Comparison of ENCODE assay signal across 16 cellular contexts in genomic region chr2:192579965-192580700, GRCh38.
DNase-seq lines count a peak whose midpoint lies in the region; FAIRE-seq and TF ChIP-seq lines count a peak whose summit lies in the region.
"Had no signal": no experiment of that assay in that cellular context is flagged by ENCODE, and none has a peak within 500 bp of the region (broad histone marks: within the 10 kb centered on the region; RNA-seq: fewer than 3 reads in every experiment).

No MANE protein-coding gene starts in this region.

- 66% methylated on average over 2 of the region's 2 CpGs for WGBS in suprapubic skin

- DNase-seq in HTR-8/SVneo (ENCODE audit: insufficient read length, low spot score) (no peak), kidney glomerular epithelial cell (lab: John Stamatoyannopoulos, UW) (peak; percentile 93), renal cortical epithelial cell (ENCODE audit: low read depth) (peak; percentile 79), suprapubic skin (ENCODE audit: low spot score in 2 of 2) (no peak), Ammon's horn (ENCODE audit: low spot score) (no peak), H54 (ENCODE audit: insufficient read length, low spot score) (no peak)
- DNase-seq: CD8-positive, alpha-beta memory T cell; COR-L47; GM23248; HCEC 1CT; KG1 had no signal

- H3K27me3 ChIP-seq in suprapubic skin, result no peaks in the 10 kb centered on the region
- H3K27me3 ChIP-seq: BLaER1 treated with 17β-estradiol and CSF1 and Interleukin-3, amounts not matched to agents 10 nM and 100 nM had no signal

- TF ChIP-seq POLR2A in suprapubic skin (IDR thresholded peaks at IDR 0.05) (no peak), H54 (IDR thresholded peaks at IDR 0.05; ENCODE audit: low read depth, low read length) (no peak)

- TF ChIP-seq CTCF in 22Rv1 (IDR thresholded peaks at IDR 0.05) (no peak), suprapubic skin (IDR thresholded peaks at IDR 0.05) (no peak)

- FAIRE-seq in HTR-8/SVneo (lab: Jason Lieb, UNC) (peak; percentile 33), H54 (lab: Jason Lieb, UNC) (no peak)
- FAIRE-seq: D721Med, G401.6, GM12891 had no signal

- H3K9me3 ChIP-seq in suprapubic skin, result no peaks in the 10 kb centered on the region
- H3K9me3 ChIP-seq: BLaER1 treated with 17β-estradiol and CSF1 and Interleukin-3, amounts not matched to agents 10 nM and 100 nM had no signal

- H3K36me3 ChIP-seq in suprapubic skin, result no peaks in the 10 kb centered on the region
- H3K36me3 ChIP-seq: BLaER1 treated with 17β-estradiol and CSF1 and Interleukin-3, amounts not matched to agents 10 nM and 100 nM had no signal

- TF ChIP-seq EP300 in suprapubic skin (IDR thresholded peaks at IDR 0.05), result no peak

- H3K4me3 ChIP-seq in suprapubic skin, result no peak overlapping the region
- H3K4me3 ChIP-seq: BLaER1 treated with 17β-estradiol and CSF1 and Interleukin-3, amounts not matched to agents 10 nM and 100 nM; GM23248 had no signal

- H3K27ac ChIP-seq in 22Rv1 (peak overlapping the region; percentile 56), suprapubic skin (no peak overlapping the region)
- H3K27ac ChIP-seq: BLaER1 treated with 17β-estradiol and CSF1 and Interleukin-3, amounts not matched to agents 10 nM and 100 nM; GM23248 had no signal

- H3K4me1 ChIP-seq in suprapubic skin, result no peaks in the 10 kb centered on the region
- H3K4me1 ChIP-seq: BLaER1 treated with 17β-estradiol and CSF1 and Interleukin-3, amounts not matched to agents 10 nM and 100 nM had no signal

Comparison
In these comparisons a context has a peak if more than half of its experiments do, and no peak if none do; other contexts are left out.
1. DNase-seq: peak in kidney glomerular epithelial cell (single experiment) and renal cortical epithelial cell (single experiment); none in HTR-8/SVneo (single experiment), suprapubic skin (0 of 2), Ammon's horn (single experiment) and H54 (single experiment).